21 cellular contexts compared by ENCODE assay signal in genomic region chr12:18808221-18808620, GRCh38.
"Had no signal": no experiment of that assay in that cellular context is flagged by ENCODE, and none has a peak within 500 bp of the region (broad histone marks: within the 10 kb centered on the region; RNA-seq: fewer than 3 reads in every experiment).

No MANE protein-coding gene starts in this region.

- H3K9me3 Mint-ChIP-seq: stimulated activated naive B cell treated with anti-CD40 and anti-IgM and Interleukin-4, amounts not matched to agents 10 μg/mL and 1 μg/mL and 100 μg/mL, for 72 hours; stimulated activated naive CD8-positive, alpha-beta T cell treated with anti-CD3 and anti-CD28 coated beads, Interleukin-15, amount 100 ng/mL, for 72 hours had no signal

- ATAC-seq: esophagus mucosa; gastroesophageal sphincter; left lobe of liver; natural killer cell; stimulated activated naive B cell treated with anti-CD40 and anti-IgM and Interleukin-4, amounts not matched to agents 10 μg/mL and 1 μg/mL and 100 μg/mL, for 72 hours; stimulated activated naive CD8-positive, alpha-beta T cell treated with anti-CD3 and anti-CD28 coated beads, Interleukin-15, amount 100 ng/mL, for 72 hours; upper lobe of right lung had no signal

- H3K27ac Mint-ChIP-seq: natural killer cell; neural progenitor cell; stimulated activated naive B cell treated with anti-CD40 and anti-IgM and Interleukin-4, amounts not matched to agents 10 μg/mL and 1 μg/mL and 100 μg/mL, for 72 hours; stimulated activated naive CD8-positive, alpha-beta T cell treated with anti-CD3 and anti-CD28 coated beads, Interleukin-15, amount 100 ng/mL, for 72 hours had no signal

- H3K27ac ChIP-seq: gastroesophageal sphincter, neural progenitor cell, ovary, right atrium auricular region, sigmoid colon, skin epidermis, testis, tibial nerve, upper lobe of right lung had no signal

- H3K4me2 ChIP-seq: neural progenitor cell had no signal

- H3K36me3 ChIP-seq: gastroesophageal sphincter, neural progenitor cell, ovary, right atrium auricular region, sigmoid colon, tibial nerve, upper lobe of right lung had no signal

- H3K4me1 Mint-ChIP-seq: natural killer cell; neural progenitor cell; stimulated activated naive B cell treated with anti-CD40 and anti-IgM and Interleukin-4, amounts not matched to agents 10 μg/mL and 1 μg/mL and 100 μg/mL, for 72 hours; stimulated activated naive CD8-positive, alpha-beta T cell treated with anti-CD3 and anti-CD28 coated beads, Interleukin-15, amount 100 ng/mL, for 72 hours had no signal

- H3K9ac ChIP-seq: neural progenitor cell had no signal

- H3K36me3 Mint-ChIP-seq: natural killer cell; stimulated activated naive B cell treated with anti-CD40 and anti-IgM and Interleukin-4, amounts not matched to agents 10 μg/mL and 1 μg/mL and 100 μg/mL, for 72 hours had no signal

- H3K4me3 Mint-ChIP-seq: natural killer cell; neural progenitor cell; stimulated activated naive B cell treated with anti-CD40 and anti-IgM and Interleukin-4, amounts not matched to agents 10 μg/mL and 1 μg/mL and 100 μg/mL, for 72 hours; stimulated activated naive CD8-positive, alpha-beta T cell treated with anti-CD3 and anti-CD28 coated beads, Interleukin-15, amount 100 ng/mL, for 72 hours had no signal

- DNase-seq: effector memory CD4-positive, alpha-beta T cell; glutamatergic neuron; islet precursor cell; mammary epithelial cell; natural killer cell; nucleus accumbens; ovary; sigmoid colon; stimulated activated CD4-positive, alpha-beta T cell treated with anti-CD3 and anti-CD28 coated beads, Interleukin-2, amount 100 ng/mL, for 24 hours; stimulated activated CD4-positive, alpha-beta T cell treated with anti-CD3 and anti-CD28 coated beads, Interleukin-4, amount 100 ng/mL, for 4 hours; stimulated activated naive B cell treated with anti-CD40 and anti-IgM and Interleukin-4, amounts not matched to agents 10 μg/mL and 1 μg/mL and 100 μg/mL, for 72 hours; stimulated activated naive CD8-positive, alpha-beta T cell treated with anti-CD3 and anti-CD28 coated beads, Interleukin-15, amount 100 ng/mL, for 72 hours; testis; upper lobe of right lung had no signal

- H3K4me3 ChIP-seq: gastroesophageal sphincter, neural progenitor cell, ovary, right atrium auricular region, sigmoid colon, skin epidermis, testis, tibial nerve, upper lobe of right lung had no signal

- H3K9me3 ChIP-seq: gastroesophageal sphincter, ovary, right atrium auricular region, sigmoid colon, testis, tibial nerve, upper lobe of right lung had no signal

- H3K4me1 ChIP-seq: neural progenitor cell, sigmoid colon, testis, tibial nerve, upper lobe of right lung had no signal

- H3K27me3 Mint-ChIP-seq: stimulated activated naive B cell treated with anti-CD40 and anti-IgM and Interleukin-4, amounts not matched to agents 10 μg/mL and 1 μg/mL and 100 μg/mL, for 72 hours; stimulated activated naive CD8-positive, alpha-beta T cell treated with anti-CD3 and anti-CD28 coated beads, Interleukin-15, amount 100 ng/mL, for 72 hours had no signal

- H2AFZ ChIP-seq: neural progenitor cell had no signal

- H3K27me3 ChIP-seq: gastroesophageal sphincter, neural progenitor cell, ovary, right atrium auricular region, sigmoid colon, testis, tibial nerve, upper lobe of right lung had no signal
